In the genomic region with DNA sequence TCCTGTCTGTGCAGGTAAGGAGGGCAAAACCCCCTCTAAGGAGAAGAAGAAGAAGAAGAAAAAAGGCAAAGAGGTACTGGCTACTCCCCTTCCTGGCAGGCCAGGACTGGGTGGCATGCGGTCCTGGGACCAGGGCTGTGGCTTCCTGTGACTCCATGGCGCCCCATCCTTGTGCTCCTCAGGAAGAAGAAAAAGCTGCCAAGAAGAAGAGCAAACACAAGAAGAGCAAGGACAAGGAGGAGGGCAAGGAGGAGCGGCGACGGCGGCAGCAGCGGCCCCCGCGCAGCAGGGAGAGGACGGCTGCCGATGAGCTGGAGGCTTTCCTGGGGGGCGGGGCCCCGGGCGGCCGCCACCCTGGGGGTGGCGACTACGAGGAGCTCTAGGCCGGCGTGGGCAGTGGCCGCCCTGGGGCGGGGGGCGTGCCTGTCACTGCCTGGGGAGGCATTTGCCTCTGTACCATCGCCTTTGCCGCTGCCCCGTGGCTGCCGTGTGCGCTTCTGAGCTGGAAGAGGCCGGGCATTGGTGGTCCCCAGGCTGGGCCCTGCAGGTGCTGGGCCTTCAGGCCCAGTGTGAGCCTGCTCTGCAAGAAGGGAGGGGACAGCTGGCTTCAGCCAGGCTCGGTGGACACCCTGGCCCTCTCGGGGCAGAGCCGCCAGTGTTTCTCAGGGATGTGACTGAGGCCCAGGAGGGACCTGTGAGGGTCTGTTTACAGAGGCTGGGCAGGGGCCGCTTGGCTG, we compare ENCODE assay signal across 1 cellular context.
TF ChIP-seq lines count a peak whose summit lies in the region.

No MANE protein-coding gene starts in this region.

TF ChIP-seq in IMR-90, 13 proteins besides CTCF, POLR2A, EP300 and RAD21:
- no peak for TF ChIP-seq CEBPB (IDR thresholded peaks at IDR 0.05; ENCODE audit: low read depth, low read length)
- TF ChIP-seq NFE2L2 (IDR thresholded peaks at IDR 0.05; ENCODE audit: low read depth, low read length), result no peak
- no peak for TF ChIP-seq FOS (IDR thresholded peaks at IDR 0.05; ENCODE audit: low read depth, low read length)
- no peak for TF ChIP-seq USF2 (IDR thresholded peaks at IDR 0.05; ENCODE audit: low read depth, low read length)
- TF ChIP-seq RFX5 (IDR thresholded peaks at IDR 0.05; ENCODE audit: low read depth, low read length), result no peak
- no peak for TF ChIP-seq RCOR1 (IDR thresholded peaks at IDR 0.05; ENCODE audit: insufficient replicate concordance, low read length)
- TF ChIP-seq MAFK (IDR thresholded peaks at IDR 0.05; ENCODE audit: low read depth, low read length), result no peak
- no peak for TF ChIP-seq SMC3 (IDR thresholded peaks at IDR 0.05; ENCODE audit: low read depth, low read length)
- TF ChIP-seq, protein P1, sequence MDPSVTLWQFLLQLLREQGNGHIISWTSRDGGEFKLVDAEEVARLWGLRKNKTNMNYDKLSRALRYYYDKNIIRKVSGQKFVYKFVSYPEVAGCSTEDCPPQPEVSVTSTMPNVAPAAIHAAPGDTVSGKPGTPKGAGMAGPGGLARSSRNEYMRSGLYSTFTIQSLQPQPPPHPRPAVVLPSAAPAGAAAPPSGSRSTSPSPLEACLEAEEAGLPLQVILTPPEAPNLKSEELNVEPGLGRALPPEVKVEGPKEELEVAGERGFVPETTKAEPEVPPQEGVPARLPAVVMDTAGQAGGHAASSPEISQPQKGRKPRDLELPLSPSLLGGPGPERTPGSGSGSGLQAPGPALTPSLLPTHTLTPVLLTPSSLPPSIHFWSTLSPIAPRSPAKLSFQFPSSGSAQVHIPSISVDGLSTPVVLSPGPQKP (IDR thresholded peaks at IDR 0.05; ENCODE audit: borderline replicate concordance, low read depth, low read length), result no peak
- no peak for TF ChIP-seq MXI1 (IDR thresholded peaks at IDR 0.05; ENCODE audit: borderline replicate concordance, low read depth, low read length)
- TF ChIP-seq BHLHE40 (IDR thresholded peaks at IDR 0.05; ENCODE audit: low read depth, low read length), result no peak
- TF ChIP-seq CHD1 (IDR thresholded peaks at IDR 0.05; ENCODE audit: low read depth, low read length), result no peak
- no peak; the same call in 1 of the 2 replicates for TF ChIP-seq MAZ (IDR thresholded peaks at IDR 0.05; ENCODE audit: borderline replicate concordance, low read depth, low read length)
